ENCODE assay signal across 32 cellular contexts in genomic region chr16:22078656-22079055, GRCh38. TPM values are rescaled to one million over a fixed set of nuclear protein-coding genes. Genes with fewer than 3 reads are reported as not detected.
"Had no signal": no experiment of that assay in that cellular context is flagged by ENCODE, and none has a peak within 500 bp of the region (broad histone marks: within the 10 kb centered on the region; RNA-seq: fewer than 3 reads in every experiment).

No MANE protein-coding gene starts in this region.

- H3K9ac ChIP-seq: parathyroid adenoma had no signal

- ATAC-seq: natural killer cell treated with Interleukin-12 subunit alpha and Interleukin-12 subunit beta and Interleukin-15 and Interleukin-18, amount 100 ng/mL, for 72 hours; psoas muscle; right cardiac atrium; sciatic nerve; stimulated activated memory B cell treated with anti-CD40 and anti-IgM and Interleukin-4, amounts not matched to agents 10 μg/mL and 1 μg/mL and 100 μg/mL, for 72 hours; stimulated activated naive CD8-positive, alpha-beta T cell treated with anti-CD3 and anti-CD28 coated beads, Interleukin-15, Interleukin-2, amounts not matched to agents 100 U/mL and 50 U/mL, for 24 hours; upper lobe of right lung had no signal

- H3K9me3 ChIP-seq: neutrophil, ovary, psoas muscle, spleen, suprapubic skin, testis, tibial artery, upper lobe of right lung, uterus had no signal

- H2AFZ ChIP-seq: parathyroid adenoma had no signal

- H3K4me2 ChIP-seq: smooth muscle cell had no signal

- DNase-seq: naive B cell; naive thymus-derived CD8-positive, alpha-beta T cell; nephron progenitor cell; occipital lobe; ovary; posterior cingulate gyrus; psoas muscle; right cardiac atrium; spleen; stimulated activated CD4-positive, alpha-beta T cell treated with anti-CD3 and anti-CD28 coated beads, Interleukin-12 subunit alpha, Interleukin-12 subunit beta, amount 100 ng/mL, for 4 hours; stimulated activated CD4-positive, alpha-beta T cell treated with anti-CD3 and anti-CD28 coated beads, Interleukin-1b, Interleukin-23, amount 100 ng/mL, for 48 hours; stimulated activated CD4-positive, alpha-beta T cell treated with anti-CD3 and anti-CD28 coated beads, Interleukin-4, amount 100 ng/mL, for 1 hour; stimulated activated CD4-positive, alpha-beta T cell treated with anti-CD3 and anti-CD28 coated beads, Interleukin-4, amount 100 ng/mL, for 4 hours; stimulated activated CD8-positive, alpha-beta memory T cell treated with anti-CD3 and anti-CD28 coated beads, Interleukin-4, amount 100 ng/mL, for 48 hours; stimulated activated naive CD4-positive, alpha-beta T cell; stimulated activated naive CD8-positive, alpha-beta T cell treated with anti-CD3 and anti-CD28 coated beads, Interleukin-15, amount 100 ng/mL, for 72 hours; stimulated activated naive CD8-positive, alpha-beta T cell treated with anti-CD3 and anti-CD28 coated beads, Interleukin-15, Interleukin-2, amounts not matched to agents 100 U/mL and 50 U/mL, for 24 hours; substantia nigra; testis; tibial artery; trophoblast cell; upper lobe of right lung; uterus had no signal

- H3K4me1 ChIP-seq: parathyroid adenoma, psoas muscle, upper lobe of right lung, uterus had no signal

- H3K27ac ChIP-seq: neutrophil, ovary, parathyroid adenoma, psoas muscle, skin epidermis, spleen, suprapubic skin, testis, tibial artery, upper lobe of right lung, uterus had no signal

- H3K4me3 ChIP-seq: ovary, psoas muscle, skin epidermis, smooth muscle cell, spleen, suprapubic skin, testis, tibial artery, upper lobe of right lung, uterus had no signal

- H3K27me3 ChIP-seq: neutrophil, ovary, spleen, suprapubic skin, testis, tibial artery, upper lobe of right lung, uterus had no signal

- H3K36me3 ChIP-seq: ovary, tibial artery, upper lobe of right lung, uterus had no signal

RNA-seq across cellular contexts. Expression of gene VWA3A, which starts 13.7 kb away (rescaled TPM):
- total RNA-seq: neural crest cell, smooth muscle cell had no signal
- polyA plus RNA-seq: naive thymus-derived CD8-positive, alpha-beta T cell; smooth muscle cell had no signal
